8 cellular contexts compared by ENCODE assay signal in genomic region chr11:123235117-123235686, GRCh38. TPM values are rescaled to one million over a fixed set of nuclear protein-coding genes. Genes with fewer than 3 reads are reported as not detected.
DNase-seq lines count a peak whose midpoint lies in the region; ATAC-seq and TF ChIP-seq lines count a peak whose summit lies in the region.

No MANE protein-coding gene starts in this region.

- DNase-seq in AG10803 (ENCODE audit: low read depth) (no peak), HEK293T (ENCODE audit: extremely low spot score) (peak; percentile 85), foreskin keratinocyte (no peak), DMS114 treated with DMSO at 0.1 percent for 48 hours (lab: John Stamatoyannopoulos, UW; ENCODE audit: unreplicated experiment) (no peak)
- DNase-seq in activated CD4-positive, alpha-beta T cell treated with anti-CD3 and anti-CD28 coated beads, Interleukin-2, amount 50 U/mL, for 48 hours, result peak; percentile 43 to 65
- peak; percentile 58 for DNase-seq in stimulated activated CD4-positive, alpha-beta T cell treated with anti-CD3 and anti-CD28 coated beads, Interleukin-15, amount 100 ng/mL, for 24 hours

- peak; percentile 14 for ATAC-seq in foreskin keratinocyte
- ATAC-seq in HG03175 (IDR thresholded peaks at IDR 0.05; ENCODE audit: unreplicated experiment), result no peak
- no peak for ATAC-seq in GM19328 (IDR thresholded peaks at IDR 0.05; ENCODE audit: unreplicated experiment)

- POLR2A ChIA-PET in HEK293T (lab: Yijun Ruan, JAX), result interaction anchor here (0.8 kb wide), 1 partner anchor 173 kb away, joined by 3 read pairs; the partner anchor contains the start of gene HSPA8

- no peaks in the 10 kb centered on the region for H3K27me3 ChIP-seq in foreskin keratinocyte

- CTCF ChIA-PET in HEK293T (lab: Yijun Ruan, JAX), result interaction anchor here (0.7 to 1.1 kb wide), 6 partner anchors 8 to 124 kb away, joined by 3 to 5 read pairs (median 3); no protein-coding TSS in a partner anchor

- H3K4me1 ChIP-seq in foreskin keratinocyte, result no peaks in the 10 kb centered on the region

- TF ChIP-seq CTCF in AG10803 (conservative IDR thresholded peaks at IDR 0.05; ENCODE audit: low read length) (peak; percentile 52), foreskin keratinocyte (conservative IDR thresholded peaks at IDR 0.05) (peak; percentile 54)

- no peak overlapping the region for H3K27ac ChIP-seq in foreskin keratinocyte

- H3K4me3 ChIP-seq in AG10803 (ENCODE audit: low read length), result 0 out of 2 replicates have a peak overlapping the region, but pooled peaks have one; percentile 1

TF ChIP-seq in HEK293T, 16 proteins besides CTCF, POLR2A, EP300 and RAD21:
- TF ChIP-seq ARNT (IDR thresholded peaks at IDR 0.05) (no peak), FOXA1 (IDR thresholded peaks at IDR 0.05) (no peak), FOXM1 (IDR thresholded peaks at IDR 0.05; ENCODE audit: borderline replicate concordance) (no peak), CTBP1 (IDR thresholded peaks at IDR 0.05; ENCODE audit: borderline replicate concordance) (no peak), ELF4 (IDR thresholded peaks at IDR 0.05) (no peak), PKNOX1 (IDR thresholded peaks at IDR 0.05) (no peak), L3MBTL2 (conservative IDR thresholded peaks at IDR 0.05) (no peak), SUZ12 (IDR thresholded peaks at IDR 0.05) (no peak), LEF1 (IDR thresholded peaks at IDR 0.05; ENCODE audit: borderline replicate concordance) (no peak), FOXK2 (IDR thresholded peaks at IDR 0.05) (no peak), BHLHE40 (IDR thresholded peaks at IDR 0.05; ENCODE audit: borderline replicate concordance) (no peak), SP1 (IDR thresholded peaks at IDR 0.05) (no peak), HDGF (IDR thresholded peaks at IDR 0.05; ENCODE audit: borderline replicate concordance) (no peak), ZNF384 (IDR thresholded peaks at IDR 0.05) (no peak), NFRKB (IDR thresholded peaks at IDR 0.05) (no peak), TARDBP (IDR thresholded peaks at IDR 0.05) (no peak)

RNA-seq across cellular contexts. Expression of gene CLMP, which starts 40.2 kb away (rescaled TPM):
- total RNA-seq in foreskin keratinocyte, result 3.6 and 6.7 TPM in 2 replicates
- polyA plus RNA-seq in foreskin keratinocyte, result 1.1 and 1.9 TPM in 2 replicates

Comparison
In these comparisons a context has a peak if more than half of its experiments do, and no peak if none do; other contexts are left out.
1. DNase-seq: peak in HEK293T (single experiment), activated CD4-positive, alpha-beta T cell treated with anti-CD3 and anti-CD28 coated beads, Interleukin-2, amount 50 U/mL, for 48 hours (2 of 2) and stimulated activated CD4-positive, alpha-beta T cell treated with anti-CD3 and anti-CD28 coated beads, Interleukin-15, amount 100 ng/mL, for 24 hours (single experiment); none in AG10803 (single experiment), foreskin keratinocyte (0 of 2) and DMS114 treated with DMSO at 0.1 percent for 48 hours (single experiment).